In genomic region chr6:7909323-7910276, GRCh38 we compare ENCODE assay signal across 8 cellular contexts. TPM values are rescaled to one million over a fixed set of nuclear protein-coding genes. Genes with fewer than 3 reads are reported as not detected.
DNase-seq lines count a peak whose midpoint lies in the region; ATAC-seq and TF ChIP-seq lines count a peak whose summit lies in the region.

No MANE protein-coding gene starts in this region.

- H3K36me3 ChIP-seq in OCI-LY1 (ENCODE audit: insufficient read depth, low read length) (peaks cover 6% of the 10 kb centered on the region; the same call in 1 of the 2 replicates), ovary (no peaks in the 10 kb centered on the region)

- H3K27ac ChIP-seq in OCI-LY1 (ENCODE audit: low read depth, low read length, poor library complexity, severe bottlenecking), result no peak overlapping the region
- H3K27ac ChIP-seq in ovary, result peak overlapping the region in 1 of 2 donors; percentile 34

- no peaks in the 10 kb centered on the region for H3K4me1 Mint-ChIP-seq in glutamatergic neuron (ENCODE audit: low read depth, unreplicated experiment)

- H3K9me3 ChIP-seq in OCI-LY1 (ENCODE audit: low read length) (no peaks in the 10 kb centered on the region), ovary (no peaks in the 10 kb centered on the region)

- H3K27me3 Mint-ChIP-seq in glutamatergic neuron (ENCODE audit: unreplicated experiment), result peaks cover 4% of the 10 kb centered on the region

- H3K9ac ChIP-seq in OCI-LY1 (ENCODE audit: low read length), result peak overlapping the region; percentile 77

- no peak for TF ChIP-seq EP300 in ovary (IDR thresholded peaks at IDR 0.05)

- DNase-seq in activated gamma-delta T cell treated with Interleukin-2 at 50 U/mL for 16 hours (peak; percentile 15), activated gamma-delta T cell (lab: John Stamatoyannopoulos, UW) (no peak), glutamatergic neuron (peak; percentile 71), ovary (peak; percentile 30 to 72 (median 65)), midbrain (lab: John Stamatoyannopoulos, UW) (no peak)
- peak; percentile 82 for DNase-seq in activated effector memory CD4-positive, alpha-beta T cell treated with anti-CD3 and anti-CD28 coated beads, Interleukin-2, amount 50 U/mL, for 16 hours

- ATAC-seq in HG02938 (IDR thresholded peaks at IDR 0.05; ENCODE audit: unreplicated experiment), result peak; percentile 21

- WGBS in ovary, 3 donors, result 1 to 2% (median 1%) methylated on average over 26 to 66 of the region's 66 CpGs

- no peak for TF ChIP-seq CTCF in OCI-LY1 (IDR thresholded peaks at IDR 0.05; ENCODE audit: low read length)
- TF ChIP-seq CTCF in glutamatergic neuron (IDR thresholded peaks at IDR 0.05; ENCODE audit: partially characterized antibody, unreplicated experiment), result no peak
- TF ChIP-seq CTCF in ovary (IDR thresholded peaks at IDR 0.05), result no peak

- H3K79me2 ChIP-seq in OCI-LY1 (ENCODE audit: insufficient read depth, low read length), result peaks cover 5% of the 10 kb centered on the region; the same call in 1 of the 2 replicates

- peak overlapping the region; percentile 83 for H3K4me2 ChIP-seq in OCI-LY1 (ENCODE audit: low read length)

- intact Hi-C loops in ovary (cut with DNase I), result loop anchor here in 2 of 4 donors (5.0 to 10.0 kb wide), 3 partner anchors 78 to 185 kb away; partner anchors contain the start of gene BMP6 (in 2 of the 2)

- H3K4me3 ChIP-seq in OCI-LY1 (ENCODE audit: low read depth, low read length, poor library complexity, severe bottlenecking), result peak overlapping the region; percentile 90
- H3K4me3 ChIP-seq in ovary, result peak overlapping the region; percentile 44

- H3K4me1 ChIP-seq in OCI-LY1 (ENCODE audit: insufficient read depth, low read length, severe bottlenecking) (peaks cover 26% of the 10 kb centered on the region), ovary (ENCODE audit: insufficient read depth) (peaks cover 8% of the 10 kb centered on the region)

- H3F3A ChIP-seq in OCI-LY1 (ENCODE audit: insufficient read depth, low read length), result no peaks in the 10 kb centered on the region

- TF ChIP-seq POLR2A in ovary (IDR thresholded peaks at IDR 0.05), result no peak

- H3K27me3 ChIP-seq in OCI-LY1 (ENCODE audit: insufficient read depth, low read length) (no peaks in the 10 kb centered on the region), ovary (no peaks in the 10 kb centered on the region)

- peak overlapping the region; percentile 89 for H3K4me3 Mint-ChIP-seq in glutamatergic neuron (ENCODE audit: unreplicated experiment)

- no peak overlapping the region for H3K27ac Mint-ChIP-seq in glutamatergic neuron (ENCODE audit: unreplicated experiment)

- no peaks in the 10 kb centered on the region for H4K20me1 ChIP-seq in OCI-LY1 (ENCODE audit: insufficient read depth, low read length)

- H3K36me3 Mint-ChIP-seq in glutamatergic neuron (ENCODE audit: unreplicated experiment), result no peaks in the 10 kb centered on the region

- H2AFZ ChIP-seq in OCI-LY1 (ENCODE audit: low read length), result no peak overlapping the region

- H3K9me3 Mint-ChIP-seq in glutamatergic neuron (ENCODE audit: unreplicated experiment), result peaks cover 2% of the 10 kb centered on the region

- no peaks in the 10 kb centered on the region for H3K9me2 ChIP-seq in OCI-LY1 (ENCODE audit: low read depth, low read length)

RNA-seq across cellular contexts. Expression of gene TXNDC5, which starts 1.0 kb away (rescaled TPM):
- 25.3 TPM for total RNA-seq in glutamatergic neuron (ENCODE audit: unreplicated experiment)
- total RNA-seq in ovary, result 100 to 1,000 TPM in 4 of 7 donors, 10 to 100 TPM in 3; 88.0 to 146 (median 107) TPM
- polyA plus RNA-seq in ovary, result 100 to 1,000 TPM; 101 to 272 TPM

Comparison
In these comparisons a context has a peak if more than half of its experiments do, and no peak if none do; other contexts are left out.
1. DNase-seq: peak in activated gamma-delta T cell treated with Interleukin-2 at 50 U/mL for 16 hours (single experiment), activated effector memory CD4-positive, alpha-beta T cell treated with anti-CD3 and anti-CD28 coated beads, Interleukin-2, amount 50 U/mL, for 16 hours (single experiment), glutamatergic neuron (single experiment) and ovary (5 of 5); none in activated gamma-delta T cell (single experiment) and midbrain (single experiment).